ENCODE assay signal across 8 cellular contexts in the genomic region with DNA sequence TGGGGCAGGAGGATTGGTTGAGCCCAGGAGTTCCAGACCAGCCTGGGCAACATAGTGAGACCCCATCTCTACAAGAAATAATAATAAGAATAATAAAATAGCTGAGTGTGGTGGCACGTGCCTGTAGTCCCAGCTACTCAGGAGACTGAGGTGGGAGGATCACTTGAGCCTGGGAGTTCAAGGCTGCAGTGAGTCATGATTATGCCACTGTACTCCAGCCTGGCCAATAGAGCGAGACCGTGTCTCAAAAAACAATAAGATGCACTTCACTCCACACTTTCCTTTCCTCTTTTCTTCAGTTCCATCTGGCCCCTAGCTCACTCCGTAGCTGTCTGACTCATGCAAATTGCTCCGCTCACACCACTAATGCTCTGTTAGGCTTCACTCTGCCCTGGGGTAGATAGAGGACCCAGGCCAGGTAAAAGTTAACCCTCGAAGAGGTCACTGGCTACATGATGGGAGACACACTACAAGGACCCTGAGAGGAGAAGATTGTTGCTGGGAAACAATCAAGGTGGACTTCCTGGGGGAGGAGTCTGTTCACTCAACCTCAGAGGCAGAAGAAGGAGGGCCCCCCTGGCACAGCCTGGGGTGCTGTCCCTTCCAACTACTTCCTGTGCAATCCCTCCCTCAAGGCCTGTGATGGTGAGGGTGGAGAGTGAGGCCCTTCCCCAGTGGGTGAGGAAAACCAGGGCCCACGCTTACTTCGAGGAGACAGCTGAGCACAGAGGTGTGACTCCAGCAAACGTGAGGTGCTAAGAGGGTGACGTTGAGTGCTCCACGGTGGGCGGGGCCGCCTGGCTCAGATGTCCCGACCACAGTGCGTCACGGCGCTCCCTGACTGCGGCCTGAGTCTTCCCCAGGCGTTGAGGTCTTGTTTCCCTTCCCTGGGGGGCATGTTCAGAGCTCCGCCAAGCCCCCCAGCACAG. TPM values are rescaled to one million over a fixed set of nuclear protein-coding genes. Genes with fewer than 3 reads are reported as not detected.
A peak's percentile ranks its signal among the peaks of the same experiment; 100 is the strongest.
DNase-seq lines count a peak whose midpoint lies in the region; ATAC-seq and TF ChIP-seq lines count a peak whose summit lies in the region.

No MANE protein-coding gene starts in this region.

- no peaks in the 10 kb centered on the region for H3K4me1 ChIP-seq in BE2C

- ATAC-seq in GM18861 (IDR thresholded peaks at IDR 0.05; ENCODE audit: unreplicated experiment) (peak; percentile 38), HG02884 (IDR thresholded peaks at IDR 0.05; ENCODE audit: unreplicated experiment) (peak; percentile 46)

- H3K4me3 Mint-ChIP-seq in T-helper 2 cell treated with Interferon-gamma antibody and Interleukin-4, amounts not matched to agents 5 μg/mL and 100 μg/mL, for 36 hours: no peak overlapping the region

- CTCF ChIA-PET in RWPE1 (lab: Yijun Ruan, JAX): no interaction called here

- H3K9me3 ChIP-seq in BE2C: no peaks in the 10 kb centered on the region

- peak; percentile 29 for DNase-seq in T-helper 2 cell treated with Interferon-gamma antibody and Interleukin-4, amounts not matched to agents 5 μg/mL and 100 μg/mL, for 36 hours (ENCODE audit: low spot score)
- DNase-seq in fibroblast of pulmonary artery (ENCODE audit: low read depth): peak; percentile 36
- DNase-seq in caudate nucleus (lab: John Stamatoyannopoulos, UW): no peak
- DNase-seq in NCI-H524 treated with DMSO at 0.1 percent for 48 hours (lab: John Stamatoyannopoulos, UW): no peak
- DNase-seq in RWPE1 (ENCODE audit: low spot score): no peak
- no peak for DNase-seq in BE2C

- no peak for TF ChIP-seq CTCF in fibroblast of pulmonary artery (IDR thresholded peaks at IDR 0.05; ENCODE audit: low read length, missing control alignments)
- no peak for TF ChIP-seq CTCF in RWPE1 (conservative IDR thresholded peaks at IDR 0.05; ENCODE audit: low read depth)
- no peak for TF ChIP-seq CTCF in BE2C (IDR thresholded peaks at IDR 0.05; ENCODE audit: low read depth, low read length)

- H3K4me3 ChIP-seq in fibroblast of pulmonary artery (replicated peaks; ENCODE audit: low read depth, low read length): no peak overlapping the region
- no peak overlapping the region for H3K4me3 ChIP-seq in BE2C (ENCODE audit: low read depth, low read length)

- H3K27me3 Mint-ChIP-seq in T-helper 2 cell treated with Interferon-gamma antibody and Interleukin-4, amounts not matched to agents 5 μg/mL and 100 μg/mL, for 36 hours (ENCODE audit: low read depth): no peaks in the 10 kb centered on the region

- H3K9me3 Mint-ChIP-seq in T-helper 2 cell treated with Interferon-gamma antibody and Interleukin-4, amounts not matched to agents 5 μg/mL and 100 μg/mL, for 36 hours: no peaks in the 10 kb centered on the region

- no peaks in the 10 kb centered on the region for H3K36me3 ChIP-seq in BE2C

- peaks cover 26% of the 10 kb centered on the region for H3K4me1 Mint-ChIP-seq in T-helper 2 cell treated with Interferon-gamma antibody and Interleukin-4, amounts not matched to agents 5 μg/mL and 100 μg/mL, for 36 hours (ENCODE audit: low read depth)

- POLR2A ChIA-PET in RWPE1 (lab: Yijun Ruan, JAX; ENCODE audit: low non-redundant PET): no interaction called here

- H3K27ac ChIP-seq in caudate nucleus (ENCODE audit: low read depth, low read length) (no peak overlapping the region), RWPE1 (no peak overlapping the region)

- no peak overlapping the region for H3K27ac Mint-ChIP-seq in T-helper 2 cell treated with Interferon-gamma antibody and Interleukin-4, amounts not matched to agents 5 μg/mL and 100 μg/mL, for 36 hours

- no peaks in the 10 kb centered on the region for H3K27me3 ChIP-seq in BE2C

- H3K36me3 Mint-ChIP-seq in T-helper 2 cell treated with Interferon-gamma antibody and Interleukin-4, amounts not matched to agents 5 μg/mL and 100 μg/mL, for 36 hours (ENCODE audit: low read depth): no peaks in the 10 kb centered on the region

RNA-seq across cellular contexts. Expression of a gene that starts 8.8 kb away (rescaled TPM):
- 1.3 TPM for polyA plus RNA-seq in BE2C (2012; ENCODE audit: insufficient read depth, insufficient read length, low read depth)

RNA-seq across cellular contexts. Expression of a gene that starts 19.9 kb away (rescaled TPM):
- polyA plus RNA-seq in BE2C (2012; ENCODE audit: insufficient read depth, insufficient read length, low read depth): 67.5 TPM

RNA-seq across cellular contexts. Expression of a gene that starts 40.4 kb away (rescaled TPM):
- polyA plus RNA-seq in BE2C (2012; ENCODE audit: insufficient read depth, insufficient read length, low read depth): not detected

RNA-seq across cellular contexts. Expression of a gene that starts 57.9 kb away (rescaled TPM):
- polyA plus RNA-seq in BE2C (2012; ENCODE audit: insufficient read depth, insufficient read length, low read depth): not detected

Comparison
In these comparisons a context has a peak if more than half of its experiments do, and no peak if none do; other contexts are left out.
1. DNase-seq: peak in T-helper 2 cell treated with Interferon-gamma antibody and Interleukin-4, amounts not matched to agents 5 μg/mL and 100 μg/mL, for 36 hours (single experiment) and fibroblast of pulmonary artery (single experiment); none in caudate nucleus (0 of 61), NCI-H524 treated with DMSO at 0.1 percent for 48 hours (single experiment), RWPE1 (single experiment) and BE2C (single experiment).